24 cellular contexts compared by ENCODE assay signal in the genomic region with DNA sequence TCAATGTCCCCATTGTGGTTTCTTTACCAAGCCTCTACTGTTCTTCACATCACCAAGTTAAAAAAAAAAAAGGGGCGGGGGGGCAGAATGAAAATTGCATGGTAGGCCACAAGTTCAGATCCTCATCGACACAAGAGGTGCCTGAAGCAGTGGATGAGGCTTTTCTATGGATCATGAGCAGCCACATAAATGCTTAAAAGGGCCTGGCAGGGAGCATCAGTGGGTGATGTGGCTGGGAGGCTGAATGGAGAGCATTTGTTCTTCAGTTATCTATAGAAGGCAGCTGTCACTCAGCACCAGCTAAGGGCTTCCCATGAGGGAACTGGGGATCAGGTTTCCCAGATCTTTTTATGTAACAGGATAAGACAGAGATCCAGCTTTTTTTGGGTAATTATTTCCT.
DNase-seq lines count a peak whose midpoint lies in the region; ATAC-seq and TF ChIP-seq lines count a peak whose summit lies in the region.
"Had no signal": no experiment of that assay in that cellular context is flagged by ENCODE, and none has a peak within 500 bp of the region (broad histone marks: within the 10 kb centered on the region; RNA-seq: fewer than 3 reads in every experiment).

No MANE protein-coding gene starts in this region.

- H3K27me3 Mint-ChIP-seq in GM23338 (ENCODE audit: insufficient read depth, low read depth, poor library complexity) (peaks cover 2% of the 10 kb centered on the region), glutamatergic neuron (ENCODE audit: unreplicated experiment) (peaks cover 4% of the 10 kb centered on the region), HFFc6 (ENCODE audit: insufficient read depth) (no peaks in the 10 kb centered on the region; the same call in 1 of the 2 replicates)
- H3K27me3 Mint-ChIP-seq in naive thymus-derived CD8-positive, alpha-beta T cell: no peaks in the 10 kb centered on the region
- H3K27me3 Mint-ChIP-seq: effector memory CD8-positive, alpha-beta T cell; naive B cell; T-cell had no signal

- no peaks in the 10 kb centered on the region for H3K4me1 ChIP-seq in GM23338 (ENCODE audit: insufficient read depth)
- H3K4me1 ChIP-seq in breast epithelium: no peaks in the 10 kb centered on the region
- H3K4me1 ChIP-seq: BLaER1 treated with 17β-estradiol and CSF1 and Interleukin-3, amounts not matched to agents 10 nM and 100 nM; tibial nerve had no signal

- no peak for TF ChIP-seq CTCF in GM23338 (conservative IDR thresholded peaks at IDR 0.05; ENCODE audit: low read depth in 2 of 2)
- TF ChIP-seq CTCF in glutamatergic neuron (IDR thresholded peaks at IDR 0.05; ENCODE audit: partially characterized antibody, unreplicated experiment): no peak
- no peak for TF ChIP-seq CTCF in HFFc6 (IDR thresholded peaks at IDR 0.05)
- no peak for TF ChIP-seq CTCF in breast epithelium (IDR thresholded peaks at IDR 0.05)

- no peak overlapping the region for H2AFZ ChIP-seq in GM23338

- no peak for DNase-seq in GM23338 (ENCODE audit: low spot score)
- peak; percentile 12 for DNase-seq in NCI-H2171 (lab: John Stamatoyannopoulos, UW)
- no peak for DNase-seq in glutamatergic neuron
- DNase-seq in HFFc6: no peak
- no peak for DNase-seq in T1000 (lab: John Stamatoyannopoulos, UW)
- no peak for DNase-seq in naive thymus-derived CD8-positive, alpha-beta T cell
- no peak for DNase-seq in breast epithelium (ENCODE audit: low spot score in 2 of 2)
- DNase-seq: activated CD4-positive, alpha-beta T cell treated with anti-CD3 and anti-CD28 coated beads, Interleukin-2, amount 50 U/mL, for 48 hours; activated naive CD8-positive, alpha-beta T cell treated with anti-CD3 and anti-CD28 coated beads, Interleukin-2, amount 50 U/mL, for 24 hours; activated T-cell treated with anti-CD3 and anti-CD28 coated beads, Interleukin-2, amount 50 U/mL, for 48 hours; central memory CD4-positive, alpha-beta T cell; cortex of kidney; effector memory CD8-positive, alpha-beta T cell; erythroblast; GOT3; kidney; naive B cell; NCI-H146; RPMI8226; stimulated activated CD4-positive, alpha-beta T cell treated with anti-CD3 and anti-CD28 coated beads, Interleukin-4, amount 100 ng/mL, for 24 hours; T-cell had no signal

- no peaks in the 10 kb centered on the region for H3F3A ChIP-seq in GM23338 (replicated peaks; ENCODE audit: low read depth)

- H3K4me3 ChIP-seq in GM23338 (no peak overlapping the region), breast epithelium (no peak overlapping the region)
- H3K4me3 ChIP-seq: BLaER1 treated with 17β-estradiol and CSF1 and Interleukin-3, amounts not matched to agents 10 nM and 100 nM; tibial nerve had no signal

- H3K9me3 ChIP-seq in breast epithelium: peaks cover 0 to 5% of the 10 kb centered on the region in 2 donors

- no peak overlapping the region for H3K4me2 ChIP-seq in GM23338
- H3K4me2 ChIP-seq: BLaER1 treated with 17β-estradiol and CSF1 and Interleukin-3, amounts not matched to agents 10 nM and 100 nM had no signal

- H3K36me3 ChIP-seq in GM23338 (ENCODE audit: insufficient read depth) (no peaks in the 10 kb centered on the region), breast epithelium (no peaks in the 10 kb centered on the region)
- H3K36me3 ChIP-seq: BLaER1 treated with 17β-estradiol and CSF1 and Interleukin-3, amounts not matched to agents 10 nM and 100 nM; tibial nerve had no signal

- no peaks in the 10 kb centered on the region for H3K36me3 Mint-ChIP-seq in GM23338 (ENCODE audit: low read depth)
- H3K36me3 Mint-ChIP-seq in glutamatergic neuron (ENCODE audit: unreplicated experiment): no peaks in the 10 kb centered on the region
- H3K36me3 Mint-ChIP-seq in HFFc6 (ENCODE audit: low read depth): no peaks in the 10 kb centered on the region
- H3K36me3 Mint-ChIP-seq in naive thymus-derived CD8-positive, alpha-beta T cell: no peaks in the 10 kb centered on the region
- H3K36me3 Mint-ChIP-seq: mesothelial cell of epicardium, naive B cell, T-cell had no signal

- intact Hi-C loops in breast epithelium (cut with DNase I; ENCODE audit: low total_unique reads): loop anchor here (5.0 kb wide), 1 partner anchor 910 kb away; no protein-coding TSS in a partner anchor

- POLR2A ChIA-PET in naive thymus-derived CD8-positive, alpha-beta T cell (lab: Charles Lee): no interaction called here

- no peaks in the 10 kb centered on the region for H3K79me2 ChIP-seq in GM23338 (replicated peaks; ENCODE audit: insufficient read depth)

- no peaks in the 10 kb centered on the region for H3K9me2 ChIP-seq in GM23338 (ENCODE audit: insufficient read depth)

- H3K4me3 Mint-ChIP-seq in GM23338 (no peak overlapping the region), glutamatergic neuron (ENCODE audit: unreplicated experiment) (no peak overlapping the region), HFFc6 (no peak overlapping the region)
- no peak overlapping the region for H3K4me3 Mint-ChIP-seq in naive thymus-derived CD8-positive, alpha-beta T cell
- H3K4me3 Mint-ChIP-seq: activated naive CD8-positive, alpha-beta T cell treated with anti-CD3 and anti-CD28 coated beads, Interleukin-2, amount 50 U/mL, for 24 hours; effector memory CD8-positive, alpha-beta T cell; mesothelial cell of epicardium; naive B cell; T-cell had no signal

- H3K27me3 ChIP-seq in GM23338 (ENCODE audit: insufficient read depth) (no peaks in the 10 kb centered on the region), breast epithelium (no peaks in the 10 kb centered on the region)
- H3K27me3 ChIP-seq: BLaER1 treated with 17β-estradiol and CSF1 and Interleukin-3, amounts not matched to agents 10 nM and 100 nM; tibial nerve had no signal

- H3K9me3 Mint-ChIP-seq in GM23338 (no peaks in the 10 kb centered on the region), glutamatergic neuron (ENCODE audit: unreplicated experiment) (no peaks in the 10 kb centered on the region), HFFc6 (no peaks in the 10 kb centered on the region; the same call in none of the 2 replicates)
- peaks cover 0 to 2% (median 0%) of the 10 kb centered on the region in 9 donors for H3K9me3 Mint-ChIP-seq in naive thymus-derived CD8-positive, alpha-beta T cell
- H3K9me3 Mint-ChIP-seq: activated naive CD8-positive, alpha-beta T cell treated with anti-CD3 and anti-CD28 coated beads, Interleukin-2, amount 50 U/mL, for 24 hours; effector memory CD8-positive, alpha-beta T cell had no signal

- ATAC-seq in GM23338: peak; percentile 68
- no peak for ATAC-seq in naive thymus-derived CD8-positive, alpha-beta T cell
- ATAC-seq: activated naive CD8-positive, alpha-beta T cell treated with anti-CD3 and anti-CD28 coated beads, Interleukin-2, amount 50 U/mL, for 24 hours; effector memory CD8-positive, alpha-beta T cell; T-cell had no signal

- H3K4me1 Mint-ChIP-seq in GM23338 (no peaks in the 10 kb centered on the region), glutamatergic neuron (ENCODE audit: low read depth, unreplicated experiment) (peaks cover 9% of the 10 kb centered on the region), HFFc6 (ENCODE audit: low read depth) (no peaks in the 10 kb centered on the region)
- H3K4me1 Mint-ChIP-seq in naive thymus-derived CD8-positive, alpha-beta T cell: no peaks in the 10 kb centered on the region
- H3K4me1 Mint-ChIP-seq: activated naive CD8-positive, alpha-beta T cell treated with anti-CD3 and anti-CD28 coated beads, Interleukin-2, amount 50 U/mL, for 24 hours; mesothelial cell of epicardium; naive B cell; T-cell had no signal

- TF ChIP-seq POLR2A in breast epithelium (IDR thresholded peaks at IDR 0.05): no peak

- no peak overlapping the region for H3K27ac Mint-ChIP-seq in GM23338
- peak overlapping the region; percentile 92 for H3K27ac Mint-ChIP-seq in glutamatergic neuron (ENCODE audit: unreplicated experiment)
- no peak overlapping the region for H3K27ac Mint-ChIP-seq in HFFc6
- no peak overlapping the region for H3K27ac Mint-ChIP-seq in naive thymus-derived CD8-positive, alpha-beta T cell
- H3K27ac Mint-ChIP-seq: activated naive CD8-positive, alpha-beta T cell treated with anti-CD3 and anti-CD28 coated beads, Interleukin-2, amount 50 U/mL, for 24 hours; effector memory CD8-positive, alpha-beta T cell; mesothelial cell of epicardium; naive B cell; T-cell had no signal

- H4K20me1 ChIP-seq in GM23338 (replicated peaks; ENCODE audit: insufficient read depth): no peaks in the 10 kb centered on the region
- H4K20me1 ChIP-seq: BLaER1 treated with 17β-estradiol and CSF1 and Interleukin-3, amounts not matched to agents 10 nM and 100 nM had no signal

- H3K27ac ChIP-seq in GM23338 (ENCODE audit: low read depth) (no peak overlapping the region), breast epithelium (no peak overlapping the region)
- H3K27ac ChIP-seq: BLaER1 treated with 17β-estradiol and CSF1 and Interleukin-3, amounts not matched to agents 10 nM and 100 nM; tibial nerve had no signal

TF ChIP-seq in GM23338, 12 proteins besides CTCF, POLR2A, EP300 and RAD21 (continues in another document):
- TF ChIP-seq CREB1 (CRISPR knock-in tag; IDR thresholded peaks at IDR 0.05; ENCODE audit: low read depth) (no peak), NANOG (IDR thresholded peaks at IDR 0.05; ENCODE audit: borderline replicate concordance) (no peak)
